In the genomic region with DNA sequence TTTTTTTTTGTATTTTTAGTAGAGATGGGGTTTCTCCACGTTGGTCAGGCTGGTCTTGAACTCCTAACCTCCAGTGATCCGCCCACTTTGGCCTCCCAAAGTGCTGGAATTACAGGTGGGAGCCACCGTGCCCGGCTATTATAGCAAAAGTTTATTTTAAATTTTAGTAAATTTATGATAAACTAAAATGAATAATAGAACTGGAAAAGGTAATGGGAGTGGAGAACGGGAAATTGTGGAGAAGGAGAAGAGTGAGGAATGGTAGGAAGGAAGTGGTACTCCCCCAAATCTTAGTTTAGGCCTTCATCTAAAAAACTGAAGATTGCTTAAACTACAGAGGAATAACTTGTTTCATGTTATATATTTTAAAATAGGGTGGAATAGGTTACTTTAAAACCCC, we compare ENCODE assay signal across 2 cellular contexts.
TF ChIP-seq lines count a peak whose summit lies in the region.

No MANE protein-coding gene starts in this region.

TF ChIP-seq in HEK293, 187 proteins besides CTCF, POLR2A, EP300 and RAD21:
- TF ChIP-seq, protein P1, sequence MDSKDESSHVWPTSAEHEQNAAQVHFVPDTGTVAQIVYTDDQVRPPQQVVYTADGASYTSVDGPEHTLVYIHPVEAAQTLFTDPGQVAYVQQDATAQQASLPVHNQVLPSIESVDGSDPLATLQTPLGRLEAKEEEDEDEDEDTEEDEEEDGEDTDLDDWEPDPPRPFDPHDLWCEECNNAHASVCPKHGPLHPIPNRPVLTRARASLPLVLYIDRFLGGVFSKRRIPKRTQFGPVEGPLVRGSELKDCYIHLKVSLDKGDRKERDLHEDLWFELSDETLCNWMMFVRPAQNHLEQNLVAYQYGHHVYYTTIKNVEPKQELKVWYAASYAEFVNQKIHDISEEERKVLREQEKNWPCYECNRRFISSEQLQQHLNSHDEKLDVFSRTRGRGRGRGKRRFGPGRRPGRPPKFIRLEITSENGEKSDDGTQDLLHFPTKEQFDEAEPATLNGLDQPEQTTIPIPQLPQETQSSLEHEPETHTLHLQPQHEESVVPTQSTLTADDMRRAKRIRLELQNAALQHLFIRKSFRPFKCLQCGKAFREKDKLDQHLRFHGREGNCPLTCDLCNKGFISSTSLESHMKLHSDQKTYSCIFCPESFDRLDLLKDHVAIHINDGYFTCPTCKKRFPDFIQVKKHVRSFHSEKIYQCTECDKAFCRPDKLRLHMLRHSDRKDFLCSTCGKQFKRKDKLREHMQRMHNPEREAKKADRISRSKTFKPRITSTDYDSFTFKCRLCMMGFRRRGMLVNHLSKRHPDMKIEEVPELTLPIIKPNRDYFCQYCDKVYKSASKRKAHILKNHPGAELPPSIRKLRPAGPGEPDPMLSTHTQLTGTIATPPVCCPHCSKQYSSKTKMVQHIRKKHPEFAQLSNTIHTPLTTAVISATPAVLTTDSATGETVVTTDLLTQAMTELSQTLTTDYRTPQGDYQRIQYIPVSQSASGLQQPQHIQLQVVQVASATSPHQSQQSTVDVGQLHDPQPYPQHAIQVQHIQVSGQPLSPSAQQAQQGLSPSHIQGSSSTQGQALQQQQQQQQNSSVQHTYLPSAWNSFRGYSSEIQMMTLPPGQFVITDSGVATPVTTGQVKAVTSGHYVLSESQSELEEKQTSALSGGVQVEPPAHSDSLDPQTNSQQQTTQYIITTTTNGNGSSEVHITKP (tag by site-specific recombination; IDR thresholded peaks at IDR 0.05), result peak; percentile 66; the same call in 1 of the 2 replicates
- TF ChIP-seq REPIN1 (tag by site-specific recombination; IDR thresholded peaks at IDR 0.05; ENCODE audit: low read depth), result no peak

TF ChIP-seq in K562, 482 proteins besides CTCF, POLR2A, EP300 and RAD21:
- TF ChIP-seq STAT5A (IDR thresholded peaks at IDR 0.05; ENCODE audit: borderline replicate concordance, low read length), result no peak
- TF ChIP-seq, protein P1 (IDR thresholded peaks at IDR 0.05; ENCODE audit: partially characterized antibody), result peak; percentile 87
